Comparison of ENCODE assay signal across 14 cellular contexts in the genomic region with DNA sequence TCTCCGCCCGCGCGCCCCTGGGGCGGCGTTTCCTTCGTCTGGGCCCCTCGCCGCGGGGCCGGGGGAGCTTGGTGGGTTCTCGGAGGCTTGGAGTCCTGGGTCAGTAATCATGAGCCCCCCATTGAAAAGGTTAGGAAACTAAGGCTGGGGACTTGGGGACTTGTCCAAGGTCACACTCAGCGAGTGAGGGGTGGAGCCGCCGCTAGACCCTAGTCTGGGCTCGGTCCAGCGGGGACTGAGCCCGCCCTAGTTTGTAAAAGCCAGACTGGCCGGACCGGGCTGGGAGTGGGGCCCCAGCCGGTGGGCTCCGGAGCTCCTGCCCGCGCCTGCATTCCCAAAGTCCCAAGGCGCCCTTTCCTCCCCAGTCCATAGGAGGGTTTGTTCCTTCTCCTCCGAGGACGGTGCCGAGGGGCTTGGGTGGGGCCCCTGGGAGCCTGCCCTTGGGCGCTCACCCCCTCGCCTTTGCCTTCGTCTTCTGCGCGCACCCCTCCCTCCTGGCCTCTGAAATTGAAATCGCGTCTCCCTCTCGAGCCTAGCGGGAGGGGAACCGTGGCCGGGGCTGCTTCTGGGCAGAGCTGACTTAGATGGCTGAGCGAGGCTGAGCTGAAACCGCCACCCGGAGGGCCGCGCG. TPM values are rescaled to one million over a fixed set of nuclear protein-coding genes. Genes with fewer than 3 reads are reported as not detected.
A peak's percentile ranks its signal among the peaks of the same experiment; 100 is the strongest.
DNase-seq lines count a peak whose midpoint lies in the region; ATAC-seq, FAIRE-seq and TF ChIP-seq lines count a peak whose summit lies in the region.
"Had no signal": no experiment of that assay in that cellular context is flagged by ENCODE, and none has a peak within 500 bp of the region (broad histone marks: within the 10 kb centered on the region; RNA-seq: fewer than 3 reads in every experiment).

No MANE protein-coding gene starts in this region.

- H3K4me1 Mint-ChIP-seq in astrocyte (ENCODE audit: low read depth, unreplicated experiment), result peaks cover 1% of the 10 kb centered on the region
- H3K4me1 Mint-ChIP-seq in progenitor cell of endocrine pancreas (ENCODE audit: low read depth), result peaks cover 10% of the 10 kb centered on the region

- H3K27me3 Mint-ChIP-seq in astrocyte (ENCODE audit: low read depth, unreplicated experiment) (peaks cover 61% of the 10 kb centered on the region), progenitor cell of endocrine pancreas (peaks cover 79% of the 10 kb centered on the region)

- no peak for ATAC-seq in esophagus mucosa
- no peak for ATAC-seq in GM21423 (IDR thresholded peaks at IDR 0.05; ENCODE audit: unreplicated experiment)
- no peak for ATAC-seq in GM19023 (IDR thresholded peaks at IDR 0.05; ENCODE audit: unreplicated experiment)

- H3F3A ChIP-seq in smooth muscle cell (ENCODE audit: low read depth), result no peaks in the 10 kb centered on the region

- FAIRE-seq in astrocyte (lab: Jason Lieb, UNC), result no peak
- FAIRE-seq: colon had no signal

- peaks cover 5% of the 10 kb centered on the region for H3K9me3 ChIP-seq in astrocyte (ENCODE audit: insufficient read depth, low read depth, low read length)
- H3K9me3 ChIP-seq in iPS-18a (ENCODE audit: control insufficient read depth, low read depth, low read length), result no peaks in the 10 kb centered on the region
- H3K9me3 ChIP-seq in smooth muscle cell (replicated peaks; ENCODE audit: low read depth), result no peaks in the 10 kb centered on the region

- H3K27me3 ChIP-seq in H7 (ENCODE audit: control insufficient read depth, insufficient read depth, low read length) (peaks cover 22% of the 10 kb centered on the region), astrocyte (ENCODE audit: insufficient read depth, low read length) (peaks cover 21% of the 10 kb centered on the region), iPS-18a (ENCODE audit: control insufficient read depth, insufficient read depth, low read length) (peaks cover 25% of the 10 kb centered on the region), smooth muscle cell (ENCODE audit: low read depth) (peaks cover 47% of the 10 kb centered on the region)

- H3K27ac ChIP-seq in astrocyte (ENCODE audit: low read depth, low read length), result no peak overlapping the region
- no peak overlapping the region for H3K27ac ChIP-seq in iPS-18a (ENCODE audit: low read length)
- no peak overlapping the region for H3K27ac ChIP-seq in smooth muscle cell (ENCODE audit: low read depth)
- H3K27ac ChIP-seq: C4-2B, RWPE1 had no signal

- peaks cover 5% of the 10 kb centered on the region for H3K36me3 ChIP-seq in H7 (replicated peaks; ENCODE audit: control insufficient read depth, insufficient read depth, low read length)
- H3K36me3 ChIP-seq in astrocyte (ENCODE audit: insufficient read depth, low read length), result no peaks in the 10 kb centered on the region
- peaks cover 11% of the 10 kb centered on the region for H3K36me3 ChIP-seq in iPS-18a (ENCODE audit: control insufficient read depth, low read depth, low read length)
- H3K36me3 ChIP-seq in smooth muscle cell (ENCODE audit: low read depth), result no peaks in the 10 kb centered on the region

- H3K36me3 Mint-ChIP-seq in astrocyte (ENCODE audit: low read depth, unreplicated experiment), result no peaks in the 10 kb centered on the region
- no peaks in the 10 kb centered on the region for H3K36me3 Mint-ChIP-seq in progenitor cell of endocrine pancreas (ENCODE audit: insufficient read depth)

- no peak overlapping the region for H2AFZ ChIP-seq in astrocyte (ENCODE audit: low read depth, low read length)
- no peak overlapping the region for H2AFZ ChIP-seq in smooth muscle cell (ENCODE audit: low read depth)

- H3K9ac ChIP-seq in astrocyte (ENCODE audit: low read length) (no peak overlapping the region), iPS-18a (ENCODE audit: low read length) (no peak overlapping the region), smooth muscle cell (ENCODE audit: low read depth) (no peak overlapping the region)

- DNase-seq in H7 (peak; percentile 82), astrocyte (ENCODE audit: low read depth) (no peak), smooth muscle cell (lab: John Stamatoyannopoulos, UW; ENCODE audit: unreplicated experiment) (no peak), progenitor cell of endocrine pancreas (ENCODE audit: low spot score, unreplicated experiment) (no peak)
- DNase-seq: occipital lobe had no signal

- no peak overlapping the region for H3K27ac Mint-ChIP-seq in astrocyte (ENCODE audit: unreplicated experiment)
- no peak overlapping the region for H3K27ac Mint-ChIP-seq in progenitor cell of endocrine pancreas
- H3K27ac Mint-ChIP-seq: activated naive CD4-positive, alpha-beta T cell treated with anti-CD3 and anti-CD28 coated beads, Interleukin-2, amount 50 U/mL, for 72 hours had no signal

- H3K4me2 ChIP-seq in astrocyte (ENCODE audit: low read length), result no peak overlapping the region
- H3K4me2 ChIP-seq in smooth muscle cell, result peak overlapping the region; percentile 81

- no peaks in the 10 kb centered on the region for H3K4me1 ChIP-seq in astrocyte (ENCODE audit: insufficient read depth, low read length)
- H3K4me1 ChIP-seq in iPS-18a (ENCODE audit: control insufficient read depth, low read depth, low read length), result peaks cover 3% of the 10 kb centered on the region
- no peaks in the 10 kb centered on the region for H3K4me1 ChIP-seq in smooth muscle cell (ENCODE audit: low read depth)

- H3K4me3 ChIP-seq in H7 (ENCODE audit: insufficient read depth, low read depth, low read length) (peak overlapping the region; percentile 63), astrocyte (ENCODE audit: insufficient read depth, low read depth, low read length) (no peak overlapping the region), iPS-18a (ENCODE audit: low read length) (peak overlapping the region; percentile 54), smooth muscle cell (peak overlapping the region; percentile 29)
- H3K4me3 ChIP-seq: lung had no signal

- WGBS in smooth muscle cell (ENCODE audit: low lambda C conversion rate), result 6% methylated on average over 31 of the region's 45 CpGs

- H3K79me2 ChIP-seq in astrocyte (ENCODE audit: insufficient read depth, low read length) (no peaks in the 10 kb centered on the region), smooth muscle cell (ENCODE audit: low read depth) (no peaks in the 10 kb centered on the region)

- no peaks in the 10 kb centered on the region for H4K20me1 ChIP-seq in astrocyte (ENCODE audit: insufficient read depth, low read length)
- H4K20me1 ChIP-seq in smooth muscle cell (ENCODE audit: low read depth), result no peaks in the 10 kb centered on the region

- no peak for TF ChIP-seq CTCF in astrocyte (IDR thresholded peaks at IDR 0.05; ENCODE audit: insufficient read depth, low read depth, low read length)
- TF ChIP-seq CTCF in smooth muscle cell (IDR thresholded peaks at IDR 0.05; ENCODE audit: borderline replicate concordance, insufficient read depth, poor library complexity, severe bottlenecking), result no peak
- TF ChIP-seq CTCF in progenitor cell of endocrine pancreas (IDR thresholded peaks at IDR 0.05; ENCODE audit: unreplicated experiment), result no peak

- H3K9me3 Mint-ChIP-seq in astrocyte (ENCODE audit: unreplicated experiment) (no peaks in the 10 kb centered on the region), progenitor cell of endocrine pancreas (ENCODE audit: low read depth) (no peaks in the 10 kb centered on the region)

- H3K4me3 Mint-ChIP-seq in astrocyte (ENCODE audit: unreplicated experiment), result peak overlapping the region; percentile 74
- H3K4me3 Mint-ChIP-seq in progenitor cell of endocrine pancreas (ENCODE audit: low read depth), result no peak overlapping the region

RNA-seq across cellular contexts. Expression of gene OLFM1, which starts 1.0 kb away (rescaled TPM):
- total RNA-seq in H7 (2014; rRNA removed; shearing (Covaris generic)), result 42.9 and 58.2 TPM in 2 replicates
- 5.5 and 6.3 TPM in 2 replicates for total RNA-seq in astrocyte
- total RNA-seq in smooth muscle cell, result 1.2 and 11.0 TPM in 2 replicates
- polyA plus RNA-seq in smooth muscle cell, result 3.7 and 4.5 TPM in 2 replicates
- total RNA-seq in esophagus mucosa, result 4.9 TPM
- total RNA-seq in progenitor cell of endocrine pancreas, result 1.7 and 1.8 TPM in 2 replicates
- total RNA-seq: activated naive CD4-positive, alpha-beta T cell treated with anti-CD3 and anti-CD28 coated beads, Interleukin-2, amount 50 U/mL, for 72 hours had no signal
